Comparison of ENCODE assay signal across 13 cellular contexts in the genomic region with DNA sequence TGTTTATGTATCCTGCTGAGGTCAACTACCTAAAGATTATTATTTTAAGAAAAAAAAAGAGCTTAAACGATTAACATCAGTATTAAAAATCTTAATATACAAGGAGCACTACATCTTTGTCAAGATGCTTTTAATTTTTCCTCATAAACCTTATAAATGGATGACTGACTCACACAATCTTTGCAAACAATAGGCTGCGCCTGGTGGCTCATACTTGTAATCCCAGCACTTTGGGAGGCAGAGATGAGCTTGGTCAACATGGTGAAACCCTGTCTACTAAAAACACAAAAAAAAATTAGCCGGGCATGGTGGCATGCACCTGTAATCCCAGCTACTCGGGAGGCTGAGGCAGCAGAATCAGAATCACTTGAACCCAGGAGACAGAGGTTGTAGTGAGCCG. TPM values are rescaled to one million over a fixed set of nuclear protein-coding genes. Genes with fewer than 3 reads are reported as not detected.
DNase-seq lines count a peak whose midpoint lies in the region; ATAC-seq, FAIRE-seq and TF ChIP-seq lines count a peak whose summit lies in the region.
"Had no signal": no experiment of that assay in that cellular context is flagged by ENCODE, and none has a peak within 500 bp of the region (broad histone marks: within the 10 kb centered on the region; RNA-seq: fewer than 3 reads in every experiment).

No MANE protein-coding gene starts in this region.

- peak overlapping the region; percentile 61 for H3K27ac Mint-ChIP-seq in activated CD8-positive, alpha-beta T cell treated with anti-CD3 and anti-CD28 coated beads for 36 hours
- H3K27ac Mint-ChIP-seq in type B pancreatic cell = peak overlapping the region; percentile 41
- no peak overlapping the region for H3K27ac Mint-ChIP-seq in T-helper 2 cell treated with Interferon-gamma antibody and Interleukin-4, amounts not matched to agents 5 μg/mL and 100 μg/mL, for 36 hours

- BruUV-seq in HepG2 (replicated peaks; lab: Mats Ljungman, UMichigan) = no TSS peak

- TF ChIP-seq EP300 in HepG2 (IDR thresholded peaks at IDR 0.05; ENCODE audit: low read depth in 2 of 2, low read length in 2 of 2) (no peak), HepG2 (CRISPR knock-in tag; IDR thresholded peaks at IDR 0.05; ENCODE audit: borderline replicate concordance) (no peak)

- 82% methylated on average over 5 of the region's 5 CpGs for WGBS in HepG2 (ENCODE audit: low lambda C conversion rate)
- 86% methylated on average over 5 of the region's 5 CpGs for WGBS in right lobe of liver (ENCODE audit: insufficient coverage, low coverage, low lambda C conversion rate, missing lambda C conversion rate)

- H3K4me3 ChIP-seq in HepG2 (replicated peaks in 1 of 3; ENCODE audit: insufficient read depth in 1 of 3, low read depth in 2 of 3, low read length in 3 of 3) (peak overlapping the region; percentile 83 to 98 (median 97); a peak in 4 of 6 replicates), right lobe of liver (no peak overlapping the region), vagina (peak overlapping the region in 1 of 2 donors; percentile 95)
- H3K4me3 ChIP-seq: ovary had no signal

- TF ChIP-seq POLR2A in HepG2 (IDR thresholded peaks at IDR 0.05; ENCODE audit: insufficient read depth in 1 of 2, low read depth in 2 of 2, low read length in 2 of 2) (no peak), right lobe of liver (IDR thresholded peaks at IDR 0.05) (no peak), vagina (IDR thresholded peaks at IDR 0.05) (no peak)

- peaks cover 39% of the 10 kb centered on the region for H3K4me1 Mint-ChIP-seq in activated CD8-positive, alpha-beta T cell treated with anti-CD3 and anti-CD28 coated beads for 36 hours (ENCODE audit: low read depth)
- peaks cover 20% of the 10 kb centered on the region for H3K4me1 Mint-ChIP-seq in type B pancreatic cell (ENCODE audit: unreplicated experiment)
- H3K4me1 Mint-ChIP-seq in T-helper 2 cell treated with Interferon-gamma antibody and Interleukin-4, amounts not matched to agents 5 μg/mL and 100 μg/mL, for 36 hours (ENCODE audit: low read depth) = peaks cover 30% of the 10 kb centered on the region

- H3K79me2 ChIP-seq in HepG2 (ENCODE audit: insufficient read depth, low read length) = peaks cover 50% of the 10 kb centered on the region

- H3K36me3 ChIP-seq in HepG2 (replicated peaks in 1 of 2; ENCODE audit: control insufficient read depth in 1 of 2, insufficient read depth in 2 of 2, low read length in 2 of 2) = peaks cover 3 to 47% of the 10 kb centered on the region in 2 experiments; a peak in 4 of 5 replicates
- H3K36me3 ChIP-seq in right lobe of liver = peaks cover 0 to 50% (median 29%) of the 10 kb centered on the region in 4 donors
- peaks cover 0 to 48% of the 10 kb centered on the region in 2 donors for H3K36me3 ChIP-seq in vagina
- H3K36me3 ChIP-seq: ovary had no signal

- peaks cover 50% of the 10 kb centered on the region for H3K4me1 ChIP-seq in HepG2 (ENCODE audit: insufficient read depth, low read length)
- H3K4me1 ChIP-seq in right lobe of liver = peaks cover 0 to 30% (median 9%) of the 10 kb centered on the region in 4 donors
- H3K4me1 ChIP-seq in foreskin keratinocyte = peaks cover 31% of the 10 kb centered on the region
- peaks cover 55% of the 10 kb centered on the region for H3K4me1 ChIP-seq in vagina

- no peak overlapping the region for H2AFZ ChIP-seq in HepG2 (ENCODE audit: low read length)

- H3K27me3 ChIP-seq in HepG2 (ENCODE audit: control insufficient read depth in 1 of 2, insufficient read depth in 2 of 2, low read length in 2 of 2) (no peaks in the 10 kb centered on the region; a peak in 1 of 5 replicates), right lobe of liver (no peaks in the 10 kb centered on the region), foreskin keratinocyte (no peaks in the 10 kb centered on the region), vagina (no peaks in the 10 kb centered on the region)
- H3K27me3 ChIP-seq: gastroesophageal sphincter, ovary had no signal

- H3K9me3 Mint-ChIP-seq in activated CD8-positive, alpha-beta T cell treated with anti-CD3 and anti-CD28 coated beads for 36 hours = no peaks in the 10 kb centered on the region
- H3K9me3 Mint-ChIP-seq in type B pancreatic cell = no peaks in the 10 kb centered on the region
- no peaks in the 10 kb centered on the region for H3K9me3 Mint-ChIP-seq in T-helper 2 cell treated with Interferon-gamma antibody and Interleukin-4, amounts not matched to agents 5 μg/mL and 100 μg/mL, for 36 hours

- POLR2A ChIA-PET in HepG2 (lab: Yijun Ruan, JAX) = interaction anchor here (0.9 to 3.5 kb wide), 7 partner anchors 8 to 88 kb away, joined by 3 to 28 read pairs (median 6); a partner anchor contains a TSS
- POLR2A ChIA-PET in activated CD8-positive, alpha-beta T cell treated with anti-CD3 and anti-CD28 coated beads for 36 hours (lab: Charles Lee) = interaction anchor here (0.8 to 6.0 kb wide), 8 partner anchors 10 to 64 kb away, joined by 3 to 46 read pairs (median 4); a partner anchor contains a TSS

- H3K27me3 Mint-ChIP-seq in activated CD8-positive, alpha-beta T cell treated with anti-CD3 and anti-CD28 coated beads for 36 hours = no peaks in the 10 kb centered on the region
- no peaks in the 10 kb centered on the region for H3K27me3 Mint-ChIP-seq in type B pancreatic cell
- H3K27me3 Mint-ChIP-seq in T-helper 2 cell treated with Interferon-gamma antibody and Interleukin-4, amounts not matched to agents 5 μg/mL and 100 μg/mL, for 36 hours (ENCODE audit: low read depth) = no peaks in the 10 kb centered on the region

- no peak for DNase-seq in HepG2 (ENCODE audit: low spot score)
- no peak for DNase-seq in right lobe of liver
- no peak for DNase-seq in activated CD8-positive, alpha-beta T cell treated with anti-CD3 and anti-CD28 coated beads for 36 hours
- no peak for DNase-seq in foreskin keratinocyte
- DNase-seq in type B pancreatic cell (ENCODE audit: extremely low spot score, unreplicated experiment) = no peak
- no peak for DNase-seq in vagina (ENCODE audit: extremely low spot score in 2 of 2)
- no peak for DNase-seq in T-helper 2 cell treated with Interferon-gamma antibody and Interleukin-4, amounts not matched to agents 5 μg/mL and 100 μg/mL, for 36 hours (ENCODE audit: low spot score)
- DNase-seq: activated effector memory CD4-positive, alpha-beta T cell treated with Interleukin-2 at 50 U/mL for 16 hours; COR-L47; NCI-H1436; ovary had no signal

- FAIRE-seq in HepG2 (lab: Jason Lieb, UNC) = no peak

- peak overlapping the region; percentile 95 for H3K4me2 ChIP-seq in HepG2 (ENCODE audit: low read depth, low read length)

- H3K27ac ChIP-seq in HepG2 (ENCODE audit: extremely low read length, insufficient read depth, low read length) (no peak overlapping the region), right lobe of liver (no peak overlapping the region), foreskin keratinocyte (peak overlapping the region; percentile 93), vagina (no peak overlapping the region)
- H3K27ac ChIP-seq: ovary had no signal

- no peaks in the 10 kb centered on the region for H3K9me3 ChIP-seq in HepG2 (ENCODE audit: low read length)
- H3K9me3 ChIP-seq in right lobe of liver = no peaks in the 10 kb centered on the region
- no peaks in the 10 kb centered on the region for H3K9me3 ChIP-seq in vagina
- H3K9me3 ChIP-seq: gastroesophageal sphincter, ovary had no signal

- CTCF ChIA-PET in HepG2 (lab: Yijun Ruan, JAX; ENCODE audit: low intra/inter-chr PET ratio, low total read pairs) = interaction anchor here (0.7 kb wide), 1 partner anchor 134 kb away, joined by 3 read pairs; no protein-coding TSS in a partner anchor
- CTCF ChIA-PET in activated CD8-positive, alpha-beta T cell treated with anti-CD3 and anti-CD28 coated beads for 36 hours (lab: Charles Lee) = interaction anchor here (0.6 to 6.1 kb wide), 9 partner anchors 10 to 134 kb away, joined by 3 to 78 read pairs (median 4); no protein-coding TSS in a partner anchor

- H3K4me3 Mint-ChIP-seq in activated CD8-positive, alpha-beta T cell treated with anti-CD3 and anti-CD28 coated beads for 36 hours = no peak overlapping the region
- H3K4me3 Mint-ChIP-seq in type B pancreatic cell = peak overlapping the region; percentile 70
- H3K4me3 Mint-ChIP-seq in T-helper 2 cell treated with Interferon-gamma antibody and Interleukin-4, amounts not matched to agents 5 μg/mL and 100 μg/mL, for 36 hours = no peak overlapping the region

- H4K20me1 ChIP-seq in HepG2 (ENCODE audit: insufficient read depth, low read length) = peaks cover 26% of the 10 kb centered on the region; the same call in 1 of the 2 replicates

- in situ Hi-C loops in HepG2 (cut with HindIII; ENCODE audit: extremely low pct_ligation_motif_present, low pct_unique_long_range_greater_than_20kb) = loop anchor here (10.0 kb wide), 1 partner anchor 52 kb away; no protein-coding TSS in a partner anchor

- ATAC-seq in HepG2 (no peak), right lobe of liver (no peak), foreskin keratinocyte (no peak), HG02623 (IDR thresholded peaks at IDR 0.05; ENCODE audit: unreplicated experiment) (no peak)
- no peak for ATAC-seq in activated CD8-positive, alpha-beta T cell treated with anti-CD3 and anti-CD28 coated beads for 36 hours
- ATAC-seq: gastroesophageal sphincter had no signal

- H3K36me3 Mint-ChIP-seq in activated CD8-positive, alpha-beta T cell treated with anti-CD3 and anti-CD28 coated beads for 36 hours (ENCODE audit: low read depth) = peaks cover 39% of the 10 kb centered on the region
- H3K36me3 Mint-ChIP-seq in type B pancreatic cell = peaks cover 18% of the 10 kb centered on the region
- peaks cover 34% of the 10 kb centered on the region for H3K36me3 Mint-ChIP-seq in T-helper 2 cell treated with Interferon-gamma antibody and Interleukin-4, amounts not matched to agents 5 μg/mL and 100 μg/mL, for 36 hours (ENCODE audit: low read depth)

- no peak for TF ChIP-seq CTCF in HepG2 (CRISPR knock-in tag; IDR thresholded peaks at IDR 0.05)
- no peak for TF ChIP-seq CTCF in right lobe of liver (IDR thresholded peaks at IDR 0.05)
- no peak for TF ChIP-seq CTCF in activated CD8-positive, alpha-beta T cell treated with anti-CD3 and anti-CD28 coated beads for 36 hours (IDR thresholded peaks at IDR 0.05)
- no peak for TF ChIP-seq CTCF in foreskin keratinocyte (conservative IDR thresholded peaks at IDR 0.05)
- TF ChIP-seq CTCF in type B pancreatic cell (conservative IDR thresholded peaks at IDR 0.05) = no peak
- TF ChIP-seq CTCF in vagina (IDR thresholded peaks at IDR 0.05) = no peak

- intact Hi-C loops in HepG2 (cut with micrococcal nuclease; ENCODE audit: unreplicated experiment) = no loop called here
- intact Hi-C loops in right lobe of liver (cut with DNase I) = no loop called here
- intact Hi-C loops in activated CD8-positive, alpha-beta T cell treated with anti-CD3 and anti-CD28 coated beads for 36 hours (cut with micrococcal nuclease) = no loop called here
- intact Hi-C loops in vagina (cut with DNase I) = no loop called here

- 0 out of 2 replicates have a peak overlapping the region, but pooled peaks have one; percentile 22 for H3K9ac ChIP-seq in HepG2 (ENCODE audit: insufficient read depth, low read depth, low read length)

- TF ChIP-seq RAD21 in HepG2 (CRISPR knock-in tag; IDR thresholded peaks at IDR 0.05) = no peak

RNA-seq across cellular contexts. Expression of a gene that starts 1.7 kb away (rescaled TPM):
- total RNA-seq in HepG2 (2016; rRNA removed; fragmentation: Illumina TruSeq; extraction: Trizol) (15.9 and 33.5 TPM in 2 replicates), right lobe of liver (10 to 100 TPM; 14.1 to 19.0 (median 17.2) TPM), foreskin keratinocyte (22.7 and 27.9 TPM in 2 replicates), type B pancreatic cell (ENCODE audit: low replicate concordance) (42.5 and 57.8 TPM in 2 replicates), vagina (47.6 TPM)
- 17.8 and 22.2 TPM in 2 replicates for total RNA-seq in HepG2 (2016; cell fraction: cytosol; rRNA removed; fragmentation: Illumina TruSeq; extraction: Trizol; ENCODE audit: low read depth)
- total RNA-seq in HepG2 (2016; cell fraction: insoluble cytoplasmic fraction; rRNA removed; fragmentation: Illumina TruSeq; extraction: Trizol) = 17.1 and 30.7 TPM in 2 replicates
- 16.0 and 18.2 TPM in 2 replicates for total RNA-seq in HepG2 (2016; cell fraction: membrane; rRNA removed; fragmentation: Illumina TruSeq; extraction: Trizol)
- 51.8 and 57.5 TPM in 2 replicates for total RNA-seq in HepG2 (2016; cell fraction: nucleus; rRNA removed; fragmentation: Illumina TruSeq; extraction: Trizol)
- polyA plus RNA-seq in HepG2 (2011; rRNA removed) (74.5 and 92.0 TPM in 2 replicates), foreskin keratinocyte (9.0 and 12.1 TPM in 2 replicates)
- polyA plus RNA-seq in HepG2 (2011; cell fraction: cytosol; rRNA removed) = 35.4 and 38.7 TPM in 2 replicates
- 126 and 134 TPM in 2 replicates for polyA plus RNA-seq in HepG2 (2011; cell fraction: nucleus; rRNA removed)
- 37.2 and 38.4 TPM in 2 replicates for polyA plus RNA-seq in HepG2 (2012)
- polyA plus RNA-seq in HepG2 (2016; cell fraction: cytosol; fragmentation: Illumina TruSeq; extraction: Trizol; ENCODE audit: low read depth) = 2.1 and 2.5 TPM in 2 replicates
- 14.7 and 16.3 TPM in 2 replicates for polyA plus RNA-seq in HepG2 (2016; cell fraction: insoluble cytoplasmic fraction; fragmentation: Illumina TruSeq; extraction: Trizol; ENCODE audit: low read depth)
- polyA plus RNA-seq in HepG2 (2016; cell fraction: membrane; fragmentation: Illumina TruSeq; extraction: Trizol; ENCODE audit: low read depth) = 4.2 and 4.7 TPM in 2 replicates
- 113 and 121 TPM in 2 replicates for polyA plus RNA-seq in HepG2 (2016; cell fraction: nucleus; fragmentation: Illumina TruSeq; extraction: Trizol; ENCODE audit: insufficient read depth, low read depth)
- polyA minus RNA-seq in HepG2 (2011; rRNA and poly(A)+ RNA removed; ENCODE audit: low replicate concordance) = 83.9 and 155 TPM in 2 replicates
- polyA minus RNA-seq in HepG2 (2011; cell fraction: cytosol; rRNA and poly(A)+ RNA removed) = 19.6 and 24.9 TPM in 2 replicates
- 113 and 148 TPM in 2 replicates for polyA minus RNA-seq in HepG2 (2011; cell fraction: nucleus; rRNA and poly(A)+ RNA removed)
- 10 to 100 TPM; 68.1 to 71.3 TPM for total RNA-seq in activated CD8-positive, alpha-beta T cell treated with anti-CD3 and anti-CD28 coated beads for 36 hours

RNA-seq across cellular contexts. Expression of a gene that starts 9.0 kb away (rescaled TPM):
- 0.38 TPM in 1 of 2 replicates, not detected in the other for total RNA-seq in HepG2 (2016; rRNA removed; fragmentation: Illumina TruSeq; extraction: Trizol)
- not detected in 2 replicates for total RNA-seq in HepG2 (2016; cell fraction: cytosol; rRNA removed; fragmentation: Illumina TruSeq; extraction: Trizol; ENCODE audit: low read depth)
- 0.25 and 0.28 TPM in 2 replicates for total RNA-seq in HepG2 (2016; cell fraction: insoluble cytoplasmic fraction; rRNA removed; fragmentation: Illumina TruSeq; extraction: Trizol)
- total RNA-seq in HepG2 (2016; cell fraction: membrane; rRNA removed; fragmentation: Illumina TruSeq; extraction: Trizol) = not detected in 2 replicates
- 0.31 TPM in 1 of 2 replicates, not detected in the other for total RNA-seq in HepG2 (2016; cell fraction: nucleus; rRNA removed; fragmentation: Illumina TruSeq; extraction: Trizol)
- polyA plus RNA-seq in HepG2 (2011; rRNA removed) = 1.4 and 1.9 TPM in 2 replicates
- polyA plus RNA-seq in HepG2 (2011; cell fraction: cytosol; rRNA removed) = 1.3 and 2.1 TPM in 2 replicates
- polyA plus RNA-seq in HepG2 (2011; cell fraction: nucleus; rRNA removed) = 0.42 and 0.48 TPM in 2 replicates
- 0.48 and 0.72 TPM in 2 replicates for polyA plus RNA-seq in HepG2 (2012)
- polyA plus RNA-seq in HepG2 (2016; cell fraction: cytosol; fragmentation: Illumina TruSeq; extraction: Trizol; ENCODE audit: low read depth) = 0.08 TPM in 1 of 2 replicates, not detected in the other
- not detected in 2 replicates for polyA plus RNA-seq in HepG2 (2016; cell fraction: insoluble cytoplasmic fraction; fragmentation: Illumina TruSeq; extraction: Trizol; ENCODE audit: low read depth)
- polyA plus RNA-seq in HepG2 (2016; cell fraction: membrane; fragmentation: Illumina TruSeq; extraction: Trizol; ENCODE audit: low read depth) = not detected in 2 replicates
- 0.64 and 0.79 TPM in 2 replicates for polyA plus RNA-seq in HepG2 (2016; cell fraction: nucleus; fragmentation: Illumina TruSeq; extraction: Trizol; ENCODE audit: insufficient read depth, low read depth)
- polyA minus RNA-seq in HepG2 (2011; rRNA and poly(A)+ RNA removed; ENCODE audit: low replicate concordance) = 1.4 and 2.7 TPM in 2 replicates
- polyA minus RNA-seq in HepG2 (2011; cell fraction: cytosol; rRNA and poly(A)+ RNA removed) = 0.49 TPM in 1 of 2 replicates, not detected in the other
- 0.39 and 1.1 TPM in 2 replicates for polyA minus RNA-seq in HepG2 (2011; cell fraction: nucleus; rRNA and poly(A)+ RNA removed)
- not detected for total RNA-seq in right lobe of liver
- not detected for total RNA-seq in activated CD8-positive, alpha-beta T cell treated with anti-CD3 and anti-CD28 coated beads for 36 hours
- total RNA-seq in foreskin keratinocyte = not detected in 2 replicates
- not detected in 2 replicates for polyA plus RNA-seq in foreskin keratinocyte
- total RNA-seq in type B pancreatic cell (ENCODE audit: low replicate concordance) = not detected in 2 replicates
- not detected for total RNA-seq in vagina
- total RNA-seq: ovary had no signal
- polyA plus RNA-seq: ovary had no signal

RNA-seq across cellular contexts. Expression of a gene that starts 21.3 kb away (rescaled TPM):
- total RNA-seq in HepG2 (2016; rRNA removed; fragmentation: Illumina TruSeq; extraction: Trizol) (12.2 and 15.9 TPM in 2 replicates), right lobe of liver (10 to 100 TPM in 3 of 6 experiments, 1 to 10 TPM in 3; 4.9 to 28.3 (median 11.3) TPM), foreskin keratinocyte (17.7 and 21.9 TPM in 2 replicates), type B pancreatic cell (ENCODE audit: low replicate concordance) (35.3 and 45.4 TPM in 2 replicates), vagina (38.3 TPM)
- total RNA-seq in HepG2 (2016; cell fraction: cytosol; rRNA removed; fragmentation: Illumina TruSeq; extraction: Trizol; ENCODE audit: low read depth) = 1.8 and 2.7 TPM in 2 replicates
- total RNA-seq in HepG2 (2016; cell fraction: insoluble cytoplasmic fraction; rRNA removed; fragmentation: Illumina TruSeq; extraction: Trizol) = 12.0 and 18.3 TPM in 2 replicates
- total RNA-seq in HepG2 (2016; cell fraction: membrane; rRNA removed; fragmentation: Illumina TruSeq; extraction: Trizol) = 3.7 and 5.0 TPM in 2 replicates
- 5.1 and 6.9 TPM in 2 replicates for total RNA-seq in HepG2 (2016; cell fraction: nucleus; rRNA removed; fragmentation: Illumina TruSeq; extraction: Trizol)
- polyA plus RNA-seq in HepG2 (2011; rRNA removed) (29.3 and 32.2 TPM in 2 replicates), foreskin keratinocyte (13.7 and 14.1 TPM in 2 replicates)
- 27.0 and 36.8 TPM in 2 replicates for polyA plus RNA-seq in HepG2 (2011; cell fraction: cytosol; rRNA removed)
- polyA plus RNA-seq in HepG2 (2011; cell fraction: nucleus; rRNA removed) = 10.2 and 15.6 TPM in 2 replicates
- polyA plus RNA-seq in HepG2 (2012) = 14.8 and 19.9 TPM in 2 replicates
- 1.3 and 1.4 TPM in 2 replicates for polyA plus RNA-seq in HepG2 (2016; cell fraction: cytosol; fragmentation: Illumina TruSeq; extraction: Trizol; ENCODE audit: low read depth)
- polyA plus RNA-seq in HepG2 (2016; cell fraction: insoluble cytoplasmic fraction; fragmentation: Illumina TruSeq; extraction: Trizol; ENCODE audit: low read depth) = 12.1 and 13.9 TPM in 2 replicates
- polyA plus RNA-seq in HepG2 (2016; cell fraction: membrane; fragmentation: Illumina TruSeq; extraction: Trizol; ENCODE audit: low read depth) = 1.8 and 2.0 TPM in 2 replicates
- polyA plus RNA-seq in HepG2 (2016; cell fraction: nucleus; fragmentation: Illumina TruSeq; extraction: Trizol; ENCODE audit: insufficient read depth, low read depth) = 13.6 and 15.1 TPM in 2 replicates
- 23.7 and 26.0 TPM in 2 replicates for polyA minus RNA-seq in HepG2 (2011; rRNA and poly(A)+ RNA removed; ENCODE audit: low replicate concordance)
- polyA minus RNA-seq in HepG2 (2011; cell fraction: cytosol; rRNA and poly(A)+ RNA removed) = 16.1 and 17.4 TPM in 2 replicates
- polyA minus RNA-seq in HepG2 (2011; cell fraction: nucleus; rRNA and poly(A)+ RNA removed) = 11.6 and 20.5 TPM in 2 replicates
- total RNA-seq in activated CD8-positive, alpha-beta T cell treated with anti-CD3 and anti-CD28 coated beads for 36 hours = 10 to 100 TPM; 21.6 to 24.1 TPM

RNA-seq across cellular contexts. Expression of a gene that starts 45.9 kb away (rescaled TPM):
- total RNA-seq in HepG2 (2016; rRNA removed; fragmentation: Illumina TruSeq; extraction: Trizol) (15.0 and 16.1 TPM in 2 replicates), right lobe of liver (10 to 100 TPM in 4 of 6 experiments, 1 to 10 TPM in 2; 7.9 to 23.8 (median 13.1) TPM), foreskin keratinocyte (44.0 and 48.6 TPM in 2 replicates), type B pancreatic cell (ENCODE audit: low replicate concordance) (46.4 and 80.6 TPM in 2 replicates), vagina (76.4 TPM)
- 7.7 and 8.4 TPM in 2 replicates for total RNA-seq in HepG2 (2016; cell fraction: cytosol; rRNA removed; fragmentation: Illumina TruSeq; extraction: Trizol; ENCODE audit: low read depth)
- total RNA-seq in HepG2 (2016; cell fraction: insoluble cytoplasmic fraction; rRNA removed; fragmentation: Illumina TruSeq; extraction: Trizol) = 12.9 and 18.6 TPM in 2 replicates
- 10.3 and 11.1 TPM in 2 replicates for total RNA-seq in HepG2 (2016; cell fraction: membrane; rRNA removed; fragmentation: Illumina TruSeq; extraction: Trizol)
- 13.2 and 15.5 TPM in 2 replicates for total RNA-seq in HepG2 (2016; cell fraction: nucleus; rRNA removed; fragmentation: Illumina TruSeq; extraction: Trizol)
- polyA plus RNA-seq in HepG2 (2011; rRNA removed) (32.1 and 33.1 TPM in 2 replicates), foreskin keratinocyte (24.4 and 25.5 TPM in 2 replicates)
- 15.2 and 17.5 TPM in 2 replicates for polyA plus RNA-seq in HepG2 (2011; cell fraction: cytosol; rRNA removed)
- 104 and 108 TPM in 2 replicates for polyA plus RNA-seq in HepG2 (2011; cell fraction: nucleus; rRNA removed)
- polyA plus RNA-seq in HepG2 (2012) = 28.0 and 37.8 TPM in 2 replicates
- polyA plus RNA-seq in HepG2 (2016; cell fraction: cytosol; fragmentation: Illumina TruSeq; extraction: Trizol; ENCODE audit: low read depth) = 1.9 and 2.0 TPM in 2 replicates
- polyA plus RNA-seq in HepG2 (2016; cell fraction: insoluble cytoplasmic fraction; fragmentation: Illumina TruSeq; extraction: Trizol; ENCODE audit: low read depth) = 13.1 and 13.4 TPM in 2 replicates
- 3.6 and 3.8 TPM in 2 replicates for polyA plus RNA-seq in HepG2 (2016; cell fraction: membrane; fragmentation: Illumina TruSeq; extraction: Trizol; ENCODE audit: low read depth)
- polyA plus RNA-seq in HepG2 (2016; cell fraction: nucleus; fragmentation: Illumina TruSeq; extraction: Trizol; ENCODE audit: insufficient read depth, low read depth) = 34.1 and 35.2 TPM in 2 replicates
- 54.1 and 96.8 TPM in 2 replicates for polyA minus RNA-seq in HepG2 (2011; rRNA and poly(A)+ RNA removed; ENCODE audit: low replicate concordance)
- polyA minus RNA-seq in HepG2 (2011; cell fraction: cytosol; rRNA and poly(A)+ RNA removed) = 17.6 and 19.9 TPM in 2 replicates
- polyA minus RNA-seq in HepG2 (2011; cell fraction: nucleus; rRNA and poly(A)+ RNA removed) = 50.0 and 65.8 TPM in 2 replicates
- total RNA-seq in activated CD8-positive, alpha-beta T cell treated with anti-CD3 and anti-CD28 coated beads for 36 hours = 100 to 1,000 TPM; 147 to 150 TPM

Comparison
In these comparisons a context has a peak if more than half of its experiments do, and no peak if none do; other contexts are left out.
1. H3K4me3 ChIP-seq: peak in HepG2 (3 of 3); none in right lobe of liver (0 of 3).